ENCODE assay signal across 1 cellular context in genomic region chr5:138352722-138353549, GRCh38.
TF ChIP-seq lines count a peak whose summit lies in the region.

No MANE protein-coding gene starts in this region.

TF ChIP-seq in K562, 482 proteins besides CTCF, POLR2A, EP300 and RAD21 (continued from another document and continues in another):
- TF ChIP-seq MGA (IDR thresholded peaks at IDR 0.05) (no peak), NCOA6 (IDR thresholded peaks at IDR 0.05) (no peak), ZBTB12 (CRISPR knock-in tag; IDR thresholded peaks at IDR 0.05) (no peak), MAFF (IDR thresholded peaks at IDR 0.05; ENCODE audit: low read length) (no peak), MECOM (CRISPR knock-in tag; IDR thresholded peaks at IDR 0.05) (no peak), SIX5 (IDR thresholded peaks at IDR 0.05; ENCODE audit: borderline replicate concordance in 1 of 2, insufficient read depth in 1 of 2, low read depth in 1 of 2, low read length in 2 of 2) (no peak), JUNB (CRISPR knock-in tag; conservative IDR thresholded peaks at IDR 0.05) (no peak), FOSL1 (tag; conservative IDR thresholded peaks at IDR 0.05) (no peak), SETDB1 (IDR thresholded peaks at IDR 0.05; ENCODE audit: low read length) (no peak), FOS (IDR thresholded peaks at IDR 0.05; ENCODE audit: extremely low read depth, insufficient read length) (no peak), ZFP1 (CRISPR knock-in tag; IDR thresholded peaks at IDR 0.05) (no peak), RB1 (IDR thresholded peaks at IDR 0.05; ENCODE audit: low read depth) (0 out of 2 replicates have a peak, but pooled peaks have one; percentile 36), ATF4 (CRISPR knock-in tag; IDR thresholded peaks at IDR 0.05) (0 out of 2 replicates have a peak, but pooled peaks have one; percentile 9), MAFK (IDR thresholded peaks at IDR 0.05; ENCODE audit: low read length) (no peak), NR2F6 (CRISPR knock-in tag; IDR thresholded peaks at IDR 0.05) (no peak), HSF4 (CRISPR knock-in tag; IDR thresholded peaks at IDR 0.05; ENCODE audit: borderline replicate concordance) (no peak), BRD4 (IDR thresholded peaks at IDR 0.05) (no peak; the same call in 1 of the 2 replicates), KLF1 (tag; IDR thresholded peaks at IDR 0.05) (no peak)
- TF ChIP-seq, protein P1, sequence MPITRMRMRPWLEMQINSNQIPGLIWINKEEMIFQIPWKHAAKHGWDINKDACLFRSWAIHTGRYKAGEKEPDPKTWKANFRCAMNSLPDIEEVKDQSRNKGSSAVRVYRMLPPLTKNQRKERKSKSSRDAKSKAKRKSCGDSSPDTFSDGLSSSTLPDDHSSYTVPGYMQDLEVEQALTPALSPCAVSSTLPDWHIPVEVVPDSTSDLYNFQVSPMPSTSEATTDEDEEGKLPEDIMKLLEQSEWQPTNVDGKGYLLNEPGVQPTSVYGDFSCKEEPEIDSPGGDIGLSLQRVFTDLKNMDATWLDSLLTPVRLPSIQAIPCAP (CRISPR knock-in tag; IDR thresholded peaks at IDR 0.05; ENCODE audit: borderline replicate concordance): no peak
- TF ChIP-seq, protein P2, sequence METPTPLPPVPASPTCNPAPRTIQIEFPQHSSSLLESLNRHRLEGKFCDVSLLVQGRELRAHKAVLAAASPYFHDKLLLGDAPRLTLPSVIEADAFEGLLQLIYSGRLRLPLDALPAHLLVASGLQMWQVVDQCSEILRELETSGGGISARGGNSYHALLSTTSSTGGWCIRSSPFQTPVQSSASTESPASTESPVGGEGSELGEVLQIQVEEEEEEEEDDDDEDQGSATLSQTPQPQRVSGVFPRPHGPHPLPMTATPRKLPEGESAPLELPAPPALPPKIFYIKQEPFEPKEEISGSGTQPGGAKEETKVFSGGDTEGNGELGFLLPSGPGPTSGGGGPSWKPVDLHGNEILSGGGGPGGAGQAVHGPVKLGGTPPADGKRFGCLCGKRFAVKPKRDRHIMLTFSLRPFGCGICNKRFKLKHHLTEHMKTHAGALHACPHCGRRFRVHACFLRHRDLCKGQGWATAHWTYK (CRISPR knock-in tag; IDR thresholded peaks at IDR 0.05): peak; percentile 29; the same call in 1 of the 2 replicates
- TF ChIP-seq, protein P3, sequence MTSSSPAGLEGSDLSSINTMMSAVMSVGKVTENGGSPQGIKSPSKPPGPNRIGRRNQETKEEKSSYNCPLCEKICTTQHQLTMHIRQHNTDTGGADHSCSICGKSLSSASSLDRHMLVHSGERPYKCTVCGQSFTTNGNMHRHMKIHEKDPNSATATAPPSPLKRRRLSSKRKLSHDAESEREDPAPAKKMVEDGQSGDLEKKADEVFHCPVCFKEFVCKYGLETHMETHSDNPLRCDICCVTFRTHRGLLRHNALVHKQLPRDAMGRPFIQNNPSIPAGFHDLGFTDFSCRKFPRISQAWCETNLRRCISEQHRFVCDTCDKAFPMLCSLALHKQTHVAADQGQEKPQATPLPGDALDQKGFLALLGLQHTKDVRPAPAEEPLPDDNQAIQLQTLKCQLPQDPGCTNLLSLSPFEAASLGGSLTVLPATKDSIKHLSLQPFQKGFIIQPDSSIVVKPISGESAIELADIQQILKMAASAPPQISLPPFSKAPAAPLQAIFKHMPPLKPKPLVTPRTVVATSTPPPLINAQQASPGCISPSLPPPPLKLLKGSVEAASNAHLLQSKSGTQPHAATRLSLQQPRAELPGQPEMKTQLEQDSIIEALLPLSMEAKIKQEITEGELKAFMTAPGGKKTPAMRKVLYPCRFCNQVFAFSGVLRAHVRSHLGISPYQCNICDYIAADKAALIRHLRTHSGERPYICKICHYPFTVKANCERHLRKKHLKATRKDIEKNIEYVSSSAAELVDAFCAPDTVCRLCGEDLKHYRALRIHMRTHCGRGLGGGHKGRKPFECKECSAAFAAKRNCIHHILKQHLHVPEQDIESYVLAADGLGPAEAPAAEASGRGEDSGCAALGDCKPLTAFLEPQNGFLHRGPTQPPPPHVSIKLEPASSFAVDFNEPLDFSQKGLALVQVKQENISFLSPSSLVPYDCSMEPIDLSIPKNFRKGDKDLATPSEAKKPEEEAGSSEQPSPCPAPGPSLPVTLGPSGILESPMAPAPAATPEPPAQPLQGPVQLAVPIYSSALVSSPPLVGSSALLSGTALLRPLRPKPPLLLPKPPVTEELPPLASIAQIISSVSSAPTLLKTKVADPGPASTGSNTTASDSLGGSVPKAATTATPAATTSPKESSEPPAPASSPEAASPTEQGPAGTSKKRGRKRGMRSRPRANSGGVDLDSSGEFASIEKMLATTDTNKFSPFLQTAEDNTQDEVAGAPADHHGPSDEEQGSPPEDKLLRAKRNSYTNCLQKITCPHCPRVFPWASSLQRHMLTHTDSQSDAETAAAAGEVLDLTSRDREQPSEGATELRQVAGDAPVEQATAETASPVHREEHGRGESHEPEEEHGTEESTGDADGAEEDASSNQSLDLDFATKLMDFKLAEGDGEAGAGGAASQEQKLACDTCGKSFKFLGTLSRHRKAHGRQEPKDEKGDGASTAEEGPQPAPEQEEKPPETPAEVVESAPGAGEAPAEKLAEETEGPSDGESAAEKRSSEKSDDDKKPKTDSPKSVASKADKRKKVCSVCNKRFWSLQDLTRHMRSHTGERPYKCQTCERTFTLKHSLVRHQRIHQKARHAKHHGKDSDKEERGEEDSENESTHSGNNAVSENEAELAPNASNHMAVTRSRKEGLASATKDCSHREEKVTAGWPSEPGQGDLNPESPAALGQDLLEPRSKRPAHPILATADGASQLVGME (CRISPR knock-in tag; IDR thresholded peaks at IDR 0.05): no peak
- TF ChIP-seq, protein P4, sequence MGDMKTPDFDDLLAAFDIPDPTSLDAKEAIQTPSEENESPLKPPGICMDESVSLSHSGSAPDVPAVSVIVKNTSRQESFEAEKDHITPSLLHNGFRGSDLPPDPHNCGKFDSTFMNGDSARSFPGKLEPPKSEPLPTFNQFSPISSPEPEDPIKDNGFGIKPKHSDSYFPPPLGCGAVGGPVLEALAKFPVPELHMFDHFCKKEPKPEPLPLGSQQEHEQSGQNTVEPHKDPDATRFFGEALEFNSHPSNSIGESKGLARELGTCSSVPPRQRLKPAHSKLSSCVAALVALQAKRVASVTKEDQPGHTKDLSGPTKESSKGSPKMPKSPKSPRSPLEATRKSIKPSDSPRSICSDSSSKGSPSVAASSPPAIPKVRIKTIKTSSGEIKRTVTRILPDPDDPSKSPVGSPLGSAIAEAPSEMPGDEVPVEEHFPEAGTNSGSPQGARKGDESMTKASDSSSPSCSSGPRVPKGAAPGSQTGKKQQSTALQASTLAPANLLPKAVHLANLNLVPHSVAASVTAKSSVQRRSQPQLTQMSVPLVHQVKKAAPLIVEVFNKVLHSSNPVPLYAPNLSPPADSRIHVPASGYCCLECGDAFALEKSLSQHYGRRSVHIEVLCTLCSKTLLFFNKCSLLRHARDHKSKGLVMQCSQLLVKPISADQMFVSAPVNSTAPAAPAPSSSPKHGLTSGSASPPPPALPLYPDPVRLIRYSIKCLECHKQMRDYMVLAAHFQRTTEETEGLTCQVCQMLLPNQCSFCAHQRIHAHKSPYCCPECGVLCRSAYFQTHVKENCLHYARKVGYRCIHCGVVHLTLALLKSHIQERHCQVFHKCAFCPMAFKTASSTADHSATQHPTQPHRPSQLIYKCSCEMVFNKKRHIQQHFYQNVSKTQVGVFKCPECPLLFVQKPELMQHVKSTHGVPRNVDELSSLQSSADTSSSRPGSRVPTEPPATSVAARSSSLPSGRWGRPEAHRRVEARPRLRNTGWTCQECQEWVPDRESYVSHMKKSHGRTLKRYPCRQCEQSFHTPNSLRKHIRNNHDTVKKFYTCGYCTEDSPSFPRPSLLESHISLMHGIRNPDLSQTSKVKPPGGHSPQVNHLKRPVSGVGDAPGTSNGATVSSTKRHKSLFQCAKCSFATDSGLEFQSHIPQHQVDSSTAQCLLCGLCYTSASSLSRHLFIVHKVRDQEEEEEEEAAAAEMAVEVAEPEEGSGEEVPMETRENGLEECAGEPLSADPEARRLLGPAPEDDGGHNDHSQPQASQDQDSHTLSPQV (IDR thresholded peaks at IDR 0.05): no peak
